ENCODE assay signal across 1 cellular context in the genomic region with DNA sequence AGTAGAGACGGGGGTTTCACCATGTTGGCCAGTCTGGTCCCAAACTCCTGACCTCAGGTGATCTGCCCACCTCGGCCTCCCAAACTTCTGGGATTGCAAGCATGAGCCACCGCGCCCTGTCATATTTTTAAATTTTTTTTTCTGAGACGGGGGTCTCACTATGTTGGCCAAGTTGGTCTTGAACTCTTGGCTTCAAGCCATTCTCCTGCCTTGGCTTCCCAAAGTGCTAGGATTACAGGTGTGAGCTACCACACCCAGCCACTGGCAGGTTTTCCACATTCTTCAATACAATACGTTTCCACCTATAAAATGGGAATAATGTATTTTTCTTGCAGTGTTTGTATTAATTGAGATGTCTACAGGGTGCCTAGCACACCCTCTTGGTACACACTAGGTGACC.
TF ChIP-seq lines count a peak whose summit lies in the region.

No MANE protein-coding gene starts in this region.

TF ChIP-seq in K562, 482 proteins besides CTCF, POLR2A, EP300 and RAD21:
- TF ChIP-seq DMBX1 (CRISPR knock-in tag; IDR thresholded peaks at IDR 0.05; ENCODE audit: borderline replicate concordance) (no peak), ZNF121 (CRISPR knock-in tag; conservative IDR thresholded peaks at IDR 0.05) (peak; percentile 81)
